ENCODE assay signal across 12 cellular contexts in genomic region chr7:47622946-47623640, GRCh38. TPM values are rescaled to one million over a fixed set of nuclear protein-coding genes. Genes with fewer than 3 reads are reported as not detected.
DNase-seq lines count a peak whose midpoint lies in the region; ATAC-seq and TF ChIP-seq lines count a peak whose summit lies in the region.
"Had no signal": no experiment of that assay in that cellular context is flagged by ENCODE, and none has a peak within 500 bp of the region (broad histone marks: within the 10 kb centered on the region; RNA-seq: fewer than 3 reads in every experiment).

No MANE protein-coding gene starts in this region.

- H3K27me3 ChIP-seq in BLaER1 (0 out of 2 replicates have a peak, but pooled peaks cover 12% of the 10 kb centered on the region), heart right ventricle (no peaks in the 10 kb centered on the region)

- no peaks in the 10 kb centered on the region for H3K27me3 Mint-ChIP-seq in activated B cell treated with CpG ODN at 0.5 μM for 24 hours
- no peaks in the 10 kb centered on the region for H3K27me3 Mint-ChIP-seq in activated CD4-positive, alpha-beta memory T cell treated with anti-CD3 and anti-CD28 coated beads, Interleukin-2, amount 10 ng/mL, durations not matched to agents 7 days and 5 days
- H3K27me3 Mint-ChIP-seq: activated naive CD8-positive, alpha-beta T cell treated with anti-CD3 and anti-CD28 coated beads for 36 hours; stimulated activated naive CD8-positive, alpha-beta T cell treated with anti-CD3 and anti-CD28 coated beads, Interleukin-15, Interleukin-2, amounts not matched to agents 100 ng/mL and 50 ng/mL, for 24 hours had no signal

- H3K4me1 ChIP-seq in BLaER1 (peaks cover 75% of the 10 kb centered on the region), heart right ventricle (peaks cover 0 to 33% (median 19%) of the 10 kb centered on the region in 9 donors)

- POLR2A ChIA-PET in activated B cell treated with CpG ODN at 0.5 μM for 24 hours (lab: Charles Lee), result interaction anchor here (0.7 kb wide), 1 partner anchor 49 kb away, joined by 8 read pairs; no protein-coding TSS in a partner anchor
- POLR2A ChIA-PET in activated CD4-positive, alpha-beta memory T cell treated with anti-CD3 and anti-CD28 coated beads, Interleukin-2, amount 10 ng/mL, durations not matched to agents 7 days and 5 days (lab: Charles Lee), result no interaction called here

- H3K9ac ChIP-seq in BLaER1, result no peak overlapping the region

- no peaks in the 10 kb centered on the region for H4K20me1 ChIP-seq in BLaER1

- no peaks in the 10 kb centered on the region for H3K36me3 Mint-ChIP-seq in activated B cell treated with CpG ODN at 0.5 μM for 24 hours (ENCODE audit: low read depth)
- no peaks in the 10 kb centered on the region for H3K36me3 Mint-ChIP-seq in activated CD4-positive, alpha-beta memory T cell treated with anti-CD3 and anti-CD28 coated beads, Interleukin-2, amount 10 ng/mL, durations not matched to agents 7 days and 5 days (ENCODE audit: low read depth)
- H3K36me3 Mint-ChIP-seq: activated naive CD8-positive, alpha-beta T cell treated with anti-CD3 and anti-CD28 coated beads for 36 hours had no signal

- no peak for TF ChIP-seq CTCF in activated B cell treated with CpG ODN at 0.5 μM for 24 hours (IDR thresholded peaks at IDR 0.05)
- TF ChIP-seq CTCF in heart right ventricle (IDR thresholded peaks at IDR 0.05), result no peak

- ATAC-seq in activated B cell treated with CpG ODN at 0.5 μM for 24 hours (ENCODE audit: low read depth) (no peak), heart right ventricle (peak; percentile 50 to 89 (median 74)), GM19324 (IDR thresholded peaks at IDR 0.05; ENCODE audit: low FRiP score, unreplicated experiment) (no peak)

- intact Hi-C loops in activated B cell treated with CpG ODN at 0.5 μM for 24 hours (cut with micrococcal nuclease), result no loop called here
- intact Hi-C loops in heart right ventricle (cut with DNase I), result no loop called here

- no peaks in the 10 kb centered on the region for H3K36me3 ChIP-seq in BLaER1
- H3K36me3 ChIP-seq in heart right ventricle, result no peaks in the 10 kb centered on the region

- H3K9me3 Mint-ChIP-seq in activated B cell treated with CpG ODN at 0.5 μM for 24 hours, result no peaks in the 10 kb centered on the region
- no peaks in the 10 kb centered on the region for H3K9me3 Mint-ChIP-seq in activated CD4-positive, alpha-beta memory T cell treated with anti-CD3 and anti-CD28 coated beads, Interleukin-2, amount 10 ng/mL, durations not matched to agents 7 days and 5 days
- H3K9me3 Mint-ChIP-seq: activated naive CD8-positive, alpha-beta T cell treated with anti-CD3 and anti-CD28 coated beads for 36 hours; stimulated activated naive CD8-positive, alpha-beta T cell treated with anti-CD3 and anti-CD28 coated beads, Interleukin-15, Interleukin-2, amounts not matched to agents 100 ng/mL and 50 ng/mL, for 24 hours had no signal

- H3K27ac ChIP-seq in BLaER1 (no peak overlapping the region), heart right ventricle (peak overlapping the region in 9 of 10 donors; percentile 25 to 86 (median 66))

- DNase-seq in activated B cell treated with CpG ODN at 0.5 μM for 24 hours, result no peak
- peak in 1 of 2 donors; percentile 51 for DNase-seq in heart right ventricle
- DNase-seq in renal cortical epithelial cell (ENCODE audit: low read depth), result peak; percentile 75
- no peak for DNase-seq in activated CD4-positive, alpha-beta memory T cell treated with anti-CD3 and anti-CD28 coated beads, Interleukin-2, amount 10 ng/mL, durations not matched to agents 7 days and 5 days
- no peak for DNase-seq in NOMO-1 treated with DMSO at 0.1 percent for 48 hours (lab: John Stamatoyannopoulos, UW; ENCODE audit: unreplicated experiment)
- DNase-seq in NCI-H2227 (lab: John Stamatoyannopoulos, UW; ENCODE audit: unreplicated experiment), result no peak
- DNase-seq: activated naive CD8-positive, alpha-beta T cell treated with anti-CD3 and anti-CD28 coated beads for 36 hours; DMS 273 treated with DMSO at 0.1 percent for 48 hours; T-helper 1 cell had no signal

- no peak overlapping the region for H3K4me3 ChIP-seq in BLaER1
- H3K4me3 ChIP-seq in heart right ventricle, result no peak overlapping the region

- WGBS in heart right ventricle, 2 donors, result 44 to 49% methylated on average over 11 of the region's 11 CpGs

- H3K4me2 ChIP-seq in BLaER1, result peak overlapping the region; percentile 94

- peak overlapping the region; percentile 42 for H3K4me3 Mint-ChIP-seq in activated B cell treated with CpG ODN at 0.5 μM for 24 hours
- no peak overlapping the region for H3K4me3 Mint-ChIP-seq in activated CD4-positive, alpha-beta memory T cell treated with anti-CD3 and anti-CD28 coated beads, Interleukin-2, amount 10 ng/mL, durations not matched to agents 7 days and 5 days
- H3K4me3 Mint-ChIP-seq: activated naive CD8-positive, alpha-beta T cell treated with anti-CD3 and anti-CD28 coated beads for 36 hours; stimulated activated naive CD8-positive, alpha-beta T cell treated with anti-CD3 and anti-CD28 coated beads, Interleukin-15, Interleukin-2, amounts not matched to agents 100 ng/mL and 50 ng/mL, for 24 hours had no signal

- no peaks in the 10 kb centered on the region for H3K9me3 ChIP-seq in BLaER1
- no peaks in the 10 kb centered on the region for H3K9me3 ChIP-seq in heart right ventricle

- H3K4me1 Mint-ChIP-seq in activated B cell treated with CpG ODN at 0.5 μM for 24 hours, result peaks cover 67% of the 10 kb centered on the region
- H3K4me1 Mint-ChIP-seq in activated CD4-positive, alpha-beta memory T cell treated with anti-CD3 and anti-CD28 coated beads, Interleukin-2, amount 10 ng/mL, durations not matched to agents 7 days and 5 days, result no peaks in the 10 kb centered on the region

- no peak overlapping the region for H3K27ac Mint-ChIP-seq in activated B cell treated with CpG ODN at 0.5 μM for 24 hours
- H3K27ac Mint-ChIP-seq in activated CD4-positive, alpha-beta memory T cell treated with anti-CD3 and anti-CD28 coated beads, Interleukin-2, amount 10 ng/mL, durations not matched to agents 7 days and 5 days, result no peak overlapping the region
- H3K27ac Mint-ChIP-seq: stimulated activated naive CD8-positive, alpha-beta T cell treated with anti-CD3 and anti-CD28 coated beads, Interleukin-15, Interleukin-2, amounts not matched to agents 100 ng/mL and 50 ng/mL, for 24 hours had no signal

- CTCF ChIA-PET in activated B cell treated with CpG ODN at 0.5 μM for 24 hours (lab: Charles Lee), result interaction anchor here (1.2 kb wide), 1 partner anchor 12 kb away, joined by 3 read pairs; no protein-coding TSS in a partner anchor
- CTCF ChIA-PET in activated CD4-positive, alpha-beta memory T cell treated with anti-CD3 and anti-CD28 coated beads, Interleukin-2, amount 10 ng/mL, durations not matched to agents 7 days and 5 days (lab: Charles Lee), result no interaction called here

RNA-seq across cellular contexts. Expression of gene TNS3, which starts 41.2 kb away (rescaled TPM):
- 29.4 and 30.3 TPM in 2 replicates for total RNA-seq in activated B cell treated with CpG ODN at 0.5 μM for 24 hours
- 10 to 100 TPM; 29.9 to 74.2 (median 35.6) TPM for total RNA-seq in heart right ventricle
- polyA plus RNA-seq in heart right ventricle, result 10 to 100 TPM in 1 of 2 donors, 1 to 10 TPM in 1; 6.7 to 14.3 TPM
- 30.4 and 210 TPM in 2 replicates for total RNA-seq in renal cortical epithelial cell
- under 1 TPM; 0.15 to 0.18 TPM for total RNA-seq in activated CD4-positive, alpha-beta memory T cell treated with anti-CD3 and anti-CD28 coated beads, Interleukin-2, amount 10 ng/mL, durations not matched to agents 7 days and 5 days

Comparison
In these comparisons a context has a peak if more than half of its experiments do, and no peak if none do; other contexts are left out.
1. ATAC-seq: peak in heart right ventricle (8 of 8); none in activated B cell treated with CpG ODN at 0.5 μM for 24 hours (single experiment) and GM19324 (single experiment).
2. RNA of gene TNS3, which starts 41.2 kb away (total RNA-seq): 30.4 to 210 TPM in renal cortical epithelial cell, 29.9 to 74.2 TPM in heart right ventricle and 29.4 to 30.3 TPM in activated B cell treated with CpG ODN at 0.5 μM for 24 hours; 0.15 to 0.18 TPM in activated CD4-positive, alpha-beta memory T cell treated with anti-CD3 and anti-CD28 coated beads, Interleukin-2, amount 10 ng/mL, durations not matched to agents 7 days and 5 days; every median in the first group is over 10 times any median in the second.